In genomic region chr19:48961673-48962028, GRCh38 we compare ENCODE assay signal across 1 cellular context.
A peak's percentile ranks its signal among the peaks of the same experiment; 100 is the strongest.
TF ChIP-seq lines count a peak whose summit lies in the region.

No MANE protein-coding gene starts in this region.

TF ChIP-seq in HepG2, 621 proteins besides CTCF, POLR2A, EP300 and RAD21 (continued from another document):
- TF ChIP-seq GMEB2 (CRISPR knock-in tag; IDR thresholded peaks at IDR 0.05; ENCODE audit: low read depth): no peak
- TF ChIP-seq NRL (CRISPR knock-in tag; IDR thresholded peaks at IDR 0.05; ENCODE audit: borderline replicate concordance): no peak
- no peak for TF ChIP-seq ZNF761 (CRISPR knock-in tag; conservative IDR thresholded peaks at IDR 0.05)
- TF ChIP-seq ZSCAN20 (CRISPR knock-in tag; IDR thresholded peaks at IDR 0.05; ENCODE audit: borderline replicate concordance): no peak
- no peak for TF ChIP-seq GPBP1L1 (CRISPR knock-in tag; IDR thresholded peaks at IDR 0.05)
- TF ChIP-seq ZBTB46 (CRISPR knock-in tag; IDR thresholded peaks at IDR 0.05; ENCODE audit: borderline replicate concordance): no peak
- no peak for TF ChIP-seq ZXDC (CRISPR knock-in tag; IDR thresholded peaks at IDR 0.05)
- no peak for TF ChIP-seq ZNF83 (CRISPR knock-in tag; IDR thresholded peaks at IDR 0.05; ENCODE audit: borderline replicate concordance)
- TF ChIP-seq ZFP91 (CRISPR knock-in tag; IDR thresholded peaks at IDR 0.05; ENCODE audit: borderline replicate concordance): no peak
- TF ChIP-seq NFAT5 (CRISPR knock-in tag; IDR thresholded peaks at IDR 0.05): no peak
- TF ChIP-seq ZNF235 (CRISPR knock-in tag; IDR thresholded peaks at IDR 0.05; ENCODE audit: borderline replicate concordance): 0 out of 2 replicates have a peak, but pooled peaks have one; percentile 36
- no peak for TF ChIP-seq TFDP1 (CRISPR knock-in tag; IDR thresholded peaks at IDR 0.05; ENCODE audit: borderline replicate concordance)
- no peak for TF ChIP-seq ZBTB33 (CRISPR knock-in tag; IDR thresholded peaks at IDR 0.05)
- TF ChIP-seq ZNF557 (CRISPR knock-in tag; IDR thresholded peaks at IDR 0.05): no peak
- TF ChIP-seq TRAFD1 (CRISPR knock-in tag; IDR thresholded peaks at IDR 0.05; ENCODE audit: borderline replicate concordance): no peak
- no peak for TF ChIP-seq ZNF644 (CRISPR knock-in tag; IDR thresholded peaks at IDR 0.05; ENCODE audit: low read depth)
- no peak for TF ChIP-seq ZNF7 (CRISPR knock-in tag; IDR thresholded peaks at IDR 0.05)
- peak; percentile 7; the same call in 1 of the 2 replicates for TF ChIP-seq SRY (CRISPR knock-in tag; IDR thresholded peaks at IDR 0.05)
- no peak for TF ChIP-seq RXRA (CRISPR knock-in tag; IDR thresholded peaks at IDR 0.05)
- TF ChIP-seq ZSCAN30 (CRISPR knock-in tag; IDR thresholded peaks at IDR 0.05): no peak
- TF ChIP-seq ZNF20 (CRISPR knock-in tag; IDR thresholded peaks at IDR 0.05): no peak
- TF ChIP-seq ZBTB1 (CRISPR knock-in tag; IDR thresholded peaks at IDR 0.05; ENCODE audit: borderline replicate concordance): no peak
- no peak for TF ChIP-seq ZNF441 (CRISPR knock-in tag; IDR thresholded peaks at IDR 0.05; ENCODE audit: borderline replicate concordance)
- no peak for TF ChIP-seq BRF2 (CRISPR knock-in tag; IDR thresholded peaks at IDR 0.05)
- TF ChIP-seq MNT (IDR thresholded peaks at IDR 0.05): no peak
- no peak for TF ChIP-seq NONO (IDR thresholded peaks at IDR 0.05)
- TF ChIP-seq NONO (CRISPR knock-in tag; conservative IDR thresholded peaks at IDR 0.05): no peak
